ENCODE assay signal across 1 cellular context in the genomic region with DNA sequence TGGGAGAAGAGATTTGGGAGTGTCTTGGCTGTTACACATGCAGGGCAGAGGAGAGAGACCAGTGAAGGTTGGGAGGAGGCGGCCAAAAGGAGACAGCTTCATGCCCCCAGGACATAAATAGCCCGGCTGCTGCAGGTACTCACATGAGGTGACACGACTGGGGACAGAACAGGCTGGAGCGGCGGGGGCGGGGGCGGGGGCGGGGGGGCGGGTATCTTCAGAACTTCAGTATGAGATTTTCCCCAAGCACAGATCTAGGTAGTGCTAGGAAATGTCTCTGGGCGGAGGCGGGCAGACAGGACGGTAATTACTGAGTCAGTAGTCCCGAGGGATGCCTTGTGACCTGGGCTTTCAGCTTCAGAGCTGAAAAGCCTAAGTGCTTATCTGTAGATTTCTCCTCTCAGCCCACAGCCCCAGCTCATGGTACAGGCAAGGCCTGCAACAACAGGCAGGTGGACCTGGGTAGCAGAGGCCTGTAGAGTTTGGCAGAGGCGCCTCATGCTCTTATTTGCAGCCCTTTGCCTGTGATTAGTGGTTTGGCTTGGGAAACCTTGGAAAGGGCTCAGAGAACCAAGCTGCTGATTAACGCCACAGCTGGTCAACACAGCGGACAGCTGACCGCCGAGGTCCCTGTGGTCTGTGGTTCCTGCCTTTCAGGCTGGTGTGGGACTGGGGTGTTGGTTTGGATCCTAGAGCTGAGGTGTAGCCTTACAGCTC.
TF ChIP-seq lines count a peak whose summit lies in the region.

No MANE protein-coding gene starts in this region.

TF ChIP-seq in K562, 482 proteins besides CTCF, POLR2A, EP300 and RAD21 (continued from another document):
- TF ChIP-seq, protein P1, sequence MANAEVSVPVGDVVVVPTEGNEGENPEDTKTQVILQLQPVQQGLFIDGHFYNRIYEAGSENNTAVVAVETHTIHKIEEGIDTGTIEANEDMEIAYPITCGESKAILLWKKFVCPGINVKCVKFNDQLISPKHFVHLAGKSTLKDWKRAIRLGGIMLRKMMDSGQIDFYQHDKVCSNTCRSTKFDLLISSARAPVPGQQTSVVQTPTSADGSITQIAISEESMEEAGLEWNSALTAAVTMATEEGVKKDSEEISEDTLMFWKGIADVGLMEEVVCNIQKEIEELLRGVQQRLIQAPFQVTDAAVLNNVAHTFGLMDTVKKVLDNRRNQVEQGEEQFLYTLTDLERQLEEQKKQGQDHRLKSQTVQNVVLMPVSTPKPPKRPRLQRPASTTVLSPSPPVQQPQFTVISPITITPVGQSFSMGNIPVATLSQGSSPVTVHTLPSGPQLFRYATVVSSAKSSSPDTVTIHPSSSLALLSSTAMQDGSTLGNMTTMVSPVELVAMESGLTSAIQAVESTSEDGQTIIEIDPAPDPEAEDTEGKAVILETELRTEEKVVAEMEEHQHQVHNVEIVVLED (CRISPR knock-in tag; IDR thresholded peaks at IDR 0.05): 0 out of 2 replicates have a peak, but pooled peaks have one; percentile 27
